21 cellular contexts compared by ENCODE assay signal in genomic region chr7:2420216-2420933, GRCh38. TPM values are rescaled to one million over a fixed set of nuclear protein-coding genes. Genes with fewer than 3 reads are reported as not detected.
DNase-seq lines count a peak whose midpoint lies in the region; ATAC-seq and TF ChIP-seq lines count a peak whose summit lies in the region.
"Had no signal": no experiment of that assay in that cellular context is flagged by ENCODE, and none has a peak within 500 bp of the region (broad histone marks: within the 10 kb centered on the region; RNA-seq: fewer than 3 reads in every experiment).

No MANE protein-coding gene starts in this region.

- no peaks in the 10 kb centered on the region for H3K9me3 Mint-ChIP-seq in activated CD4-positive, alpha-beta memory T cell treated with anti-CD3 and anti-CD28 coated beads for 36 hours
- no peaks in the 10 kb centered on the region for H3K9me3 Mint-ChIP-seq in activated CD4-positive, alpha-beta memory T cell treated with anti-CD3 and anti-CD28 coated beads, Interleukin-2, amount 10 ng/mL, durations not matched to agents 7 days and 5 days
- no peaks in the 10 kb centered on the region for H3K9me3 Mint-ChIP-seq in natural killer cell treated with Interleukin-12 subunit alpha and Interleukin-12 subunit beta and Interleukin-15 and Interleukin-18, amount 100 ng/mL, for 72 hours
- no peaks in the 10 kb centered on the region for H3K9me3 Mint-ChIP-seq in Calu3 (ENCODE audit: low read depth, unreplicated experiment)
- H3K9me3 Mint-ChIP-seq: CD14-positive monocyte had no signal

- intact Hi-C loops in activated CD4-positive, alpha-beta memory T cell treated with anti-CD3 and anti-CD28 coated beads for 36 hours (cut with micrococcal nuclease), result no loop called here
- intact Hi-C loops in Right ventricle myocardium superior (cut with DNase I) (no loop called here), cardiac septum (cut with DNase I) (no loop called here), Calu3 (cut with micrococcal nuclease; ENCODE audit: unreplicated experiment) (no loop called here)

- no peak overlapping the region for H3K4me3 Mint-ChIP-seq in activated CD4-positive, alpha-beta memory T cell treated with anti-CD3 and anti-CD28 coated beads for 36 hours
- no peak overlapping the region for H3K4me3 Mint-ChIP-seq in activated CD4-positive, alpha-beta memory T cell treated with anti-CD3 and anti-CD28 coated beads, Interleukin-2, amount 10 ng/mL, durations not matched to agents 7 days and 5 days
- peak overlapping the region; percentile 60 for H3K4me3 Mint-ChIP-seq in natural killer cell treated with Interleukin-12 subunit alpha and Interleukin-12 subunit beta and Interleukin-15 and Interleukin-18, amount 100 ng/mL, for 72 hours
- H3K4me3 Mint-ChIP-seq in Calu3 (ENCODE audit: low read depth, unreplicated experiment), result no peak overlapping the region
- H3K4me3 Mint-ChIP-seq: B cell, CD14-positive monocyte had no signal

- H3K27me3 Mint-ChIP-seq in activated CD4-positive, alpha-beta memory T cell treated with anti-CD3 and anti-CD28 coated beads for 36 hours, result no peaks in the 10 kb centered on the region
- H3K27me3 Mint-ChIP-seq in activated CD4-positive, alpha-beta memory T cell treated with anti-CD3 and anti-CD28 coated beads, Interleukin-2, amount 10 ng/mL, durations not matched to agents 7 days and 5 days, result no peaks in the 10 kb centered on the region
- no peaks in the 10 kb centered on the region for H3K27me3 Mint-ChIP-seq in natural killer cell treated with Interleukin-12 subunit alpha and Interleukin-12 subunit beta and Interleukin-15 and Interleukin-18, amount 100 ng/mL, for 72 hours
- no peaks in the 10 kb centered on the region for H3K27me3 Mint-ChIP-seq in Calu3 (ENCODE audit: unreplicated experiment)
- H3K27me3 Mint-ChIP-seq: B cell had no signal

- H3K36me3 Mint-ChIP-seq in activated CD4-positive, alpha-beta memory T cell treated with anti-CD3 and anti-CD28 coated beads for 36 hours, result no peaks in the 10 kb centered on the region
- H3K36me3 Mint-ChIP-seq in activated CD4-positive, alpha-beta memory T cell treated with anti-CD3 and anti-CD28 coated beads, Interleukin-2, amount 10 ng/mL, durations not matched to agents 7 days and 5 days (ENCODE audit: low read depth), result peaks cover 24% of the 10 kb centered on the region
- H3K36me3 Mint-ChIP-seq in natural killer cell treated with Interleukin-12 subunit alpha and Interleukin-12 subunit beta and Interleukin-15 and Interleukin-18, amount 100 ng/mL, for 72 hours, result no peaks in the 10 kb centered on the region
- no peaks in the 10 kb centered on the region for H3K36me3 Mint-ChIP-seq in Calu3 (ENCODE audit: insufficient read depth, unreplicated experiment)

- TF ChIP-seq CTCF in Calu3 (IDR thresholded peaks at IDR 0.05; ENCODE audit: unreplicated experiment), result no peak

- no peak overlapping the region for H3K27ac Mint-ChIP-seq in activated CD4-positive, alpha-beta memory T cell treated with anti-CD3 and anti-CD28 coated beads for 36 hours
- no peak overlapping the region for H3K27ac Mint-ChIP-seq in activated CD4-positive, alpha-beta memory T cell treated with anti-CD3 and anti-CD28 coated beads, Interleukin-2, amount 10 ng/mL, durations not matched to agents 7 days and 5 days
- peak overlapping the region; percentile 31 to 62 for H3K27ac Mint-ChIP-seq in natural killer cell treated with Interleukin-12 subunit alpha and Interleukin-12 subunit beta and Interleukin-15 and Interleukin-18, amount 100 ng/mL, for 72 hours
- no peak overlapping the region for H3K27ac Mint-ChIP-seq in Calu3 (ENCODE audit: unreplicated experiment)
- H3K27ac Mint-ChIP-seq: B cell, CD14-positive monocyte had no signal

- peak; percentile 28 for DNase-seq in activated CD4-positive, alpha-beta memory T cell treated with anti-CD3 and anti-CD28 coated beads for 36 hours
- DNase-seq in activated CD4-positive, alpha-beta memory T cell treated with anti-CD3 and anti-CD28 coated beads, Interleukin-2, amount 10 ng/mL, durations not matched to agents 7 days and 5 days, result no peak
- DNase-seq in Right ventricle myocardium superior (peak; percentile 0), cardiac septum (ENCODE audit: low spot score) (no peak), A172 (ENCODE audit: low spot score) (no peak), Calu3 (no peak)
- DNase-seq in natural killer cell treated with Interleukin-12 subunit alpha and Interleukin-12 subunit beta and Interleukin-15 and Interleukin-18, amount 100 ng/mL, for 72 hours (ENCODE audit: low spot score), result no peak
- DNase-seq: DMS79, Kasumi-1, NCI-H1694, NCI-H2081 treated with DMSO at 0.1 percent for 48 hours, NCI-H2171 treated with DMSO at 0.1 percent for 48 hours, NCI-H446, NCI-H526, Peyer's patch, SJCRH30 had no signal

- no TSS peak for BruUV-seq in Calu3 (replicated peaks; lab: Mats Ljungman, UMichigan)

- POLR2A ChIA-PET in activated CD4-positive, alpha-beta memory T cell treated with anti-CD3 and anti-CD28 coated beads for 36 hours (lab: Charles Lee), result interaction anchor here (0.6 kb wide), 1 partner anchor 73 kb away, joined by 3 read pairs; no protein-coding TSS in a partner anchor
- POLR2A ChIA-PET in activated CD4-positive, alpha-beta memory T cell treated with anti-CD3 and anti-CD28 coated beads, Interleukin-2, amount 10 ng/mL, durations not matched to agents 7 days and 5 days (lab: Charles Lee), result no interaction called here

- no peak for ATAC-seq in Right ventricle myocardium superior (ENCODE audit: poor library complexity)
- ATAC-seq in natural killer cell treated with Interleukin-12 subunit alpha and Interleukin-12 subunit beta and Interleukin-15 and Interleukin-18, amount 100 ng/mL, for 72 hours, result peak in 1 of 2 donors; percentile 68
- ATAC-seq: A549 had no signal

- H3K4me1 Mint-ChIP-seq in activated CD4-positive, alpha-beta memory T cell treated with anti-CD3 and anti-CD28 coated beads for 36 hours (ENCODE audit: low read depth), result peaks cover 29% of the 10 kb centered on the region
- peaks cover 40% of the 10 kb centered on the region for H3K4me1 Mint-ChIP-seq in activated CD4-positive, alpha-beta memory T cell treated with anti-CD3 and anti-CD28 coated beads, Interleukin-2, amount 10 ng/mL, durations not matched to agents 7 days and 5 days
- peaks cover 38 to 41% of the 10 kb centered on the region in 2 donors for H3K4me1 Mint-ChIP-seq in natural killer cell treated with Interleukin-12 subunit alpha and Interleukin-12 subunit beta and Interleukin-15 and Interleukin-18, amount 100 ng/mL, for 72 hours (ENCODE audit: low read depth in 2 of 2)
- no peaks in the 10 kb centered on the region for H3K4me1 Mint-ChIP-seq in Calu3 (ENCODE audit: low read depth, unreplicated experiment)

- CTCF ChIA-PET in activated CD4-positive, alpha-beta memory T cell treated with anti-CD3 and anti-CD28 coated beads for 36 hours (lab: Charles Lee), result interaction anchor here (0.8 to 1.9 kb wide), 3 partner anchors 11 to 16 kb away, joined by 3 to 5 read pairs (median 3); no protein-coding TSS in a partner anchor
- CTCF ChIA-PET in activated CD4-positive, alpha-beta memory T cell treated with anti-CD3 and anti-CD28 coated beads, Interleukin-2, amount 10 ng/mL, durations not matched to agents 7 days and 5 days (lab: Charles Lee), result interaction anchor here (0.6 to 0.9 kb wide), 2 partner anchors 11 to 206 kb away, joined by 4 to 5 read pairs; no protein-coding TSS in a partner anchor
- CTCF ChIA-PET in Calu3 (lab: Charles Lee), result no interaction called here

RNA-seq across cellular contexts. Expression of gene CHST12, which starts 17.0 kb away (rescaled TPM):
- 1 to 10 TPM; 3.7 to 3.9 TPM for total RNA-seq in activated CD4-positive, alpha-beta memory T cell treated with anti-CD3 and anti-CD28 coated beads for 36 hours
- 10 to 100 TPM; 64.6 to 65.1 TPM for total RNA-seq in activated CD4-positive, alpha-beta memory T cell treated with anti-CD3 and anti-CD28 coated beads, Interleukin-2, amount 10 ng/mL, durations not matched to agents 7 days and 5 days
- 14.8 TPM for total RNA-seq in Right ventricle myocardium superior
- 13.8 TPM for total RNA-seq in cardiac septum
- 10 to 100 TPM; 29.6 to 31.7 TPM for total RNA-seq in natural killer cell treated with Interleukin-12 subunit alpha and Interleukin-12 subunit beta and Interleukin-15 and Interleukin-18, amount 100 ng/mL, for 72 hours
- total RNA-seq in A172 (2014; rRNA removed; shearing (Covaris generic)), result 9.8 and 17.3 TPM in 2 replicates
- 19.9 and 21.2 TPM in 2 replicates for total RNA-seq in Calu3 (2022)

RNA-seq across cellular contexts. Expression of gene GRIFIN, which starts 55.8 kb away (rescaled TPM):
- not detected for total RNA-seq in activated CD4-positive, alpha-beta memory T cell treated with anti-CD3 and anti-CD28 coated beads for 36 hours
- not detected for total RNA-seq in activated CD4-positive, alpha-beta memory T cell treated with anti-CD3 and anti-CD28 coated beads, Interleukin-2, amount 10 ng/mL, durations not matched to agents 7 days and 5 days
- total RNA-seq in Right ventricle myocardium superior (not detected), cardiac septum (not detected), Calu3 (2022) (not detected in 2 replicates)
- total RNA-seq in natural killer cell treated with Interleukin-12 subunit alpha and Interleukin-12 subunit beta and Interleukin-15 and Interleukin-18, amount 100 ng/mL, for 72 hours, result not detected
- not detected in 2 replicates for total RNA-seq in A172 (2014; rRNA removed; shearing (Covaris generic))
- total RNA-seq: B cell, MCF 10A, OCI-LY7, Peyer's patch, SJCRH30 had no signal

Comparison
In these comparisons a context has a peak if more than half of its experiments do, and no peak if none do; other contexts are left out.
1. DNase-seq: peak in activated CD4-positive, alpha-beta memory T cell treated with anti-CD3 and anti-CD28 coated beads for 36 hours (single experiment) and Right ventricle myocardium superior (single experiment); none in activated CD4-positive, alpha-beta memory T cell treated with anti-CD3 and anti-CD28 coated beads, Interleukin-2, amount 10 ng/mL, durations not matched to agents 7 days and 5 days (single experiment), cardiac septum (single experiment), natural killer cell treated with Interleukin-12 subunit alpha and Interleukin-12 subunit beta and Interleukin-15 and Interleukin-18, amount 100 ng/mL, for 72 hours (single experiment), A172 (single experiment) and Calu3 (single experiment).
2. H3K27ac Mint-ChIP-seq: peak in natural killer cell treated with Interleukin-12 subunit alpha and Interleukin-12 subunit beta and Interleukin-15 and Interleukin-18, amount 100 ng/mL, for 72 hours (2 of 2); none in activated CD4-positive, alpha-beta memory T cell treated with anti-CD3 and anti-CD28 coated beads for 36 hours (single experiment), activated CD4-positive, alpha-beta memory T cell treated with anti-CD3 and anti-CD28 coated beads, Interleukin-2, amount 10 ng/mL, durations not matched to agents 7 days and 5 days (single experiment) and Calu3 (single experiment).